18 cellular contexts compared by ENCODE assay signal in the genomic region with DNA sequence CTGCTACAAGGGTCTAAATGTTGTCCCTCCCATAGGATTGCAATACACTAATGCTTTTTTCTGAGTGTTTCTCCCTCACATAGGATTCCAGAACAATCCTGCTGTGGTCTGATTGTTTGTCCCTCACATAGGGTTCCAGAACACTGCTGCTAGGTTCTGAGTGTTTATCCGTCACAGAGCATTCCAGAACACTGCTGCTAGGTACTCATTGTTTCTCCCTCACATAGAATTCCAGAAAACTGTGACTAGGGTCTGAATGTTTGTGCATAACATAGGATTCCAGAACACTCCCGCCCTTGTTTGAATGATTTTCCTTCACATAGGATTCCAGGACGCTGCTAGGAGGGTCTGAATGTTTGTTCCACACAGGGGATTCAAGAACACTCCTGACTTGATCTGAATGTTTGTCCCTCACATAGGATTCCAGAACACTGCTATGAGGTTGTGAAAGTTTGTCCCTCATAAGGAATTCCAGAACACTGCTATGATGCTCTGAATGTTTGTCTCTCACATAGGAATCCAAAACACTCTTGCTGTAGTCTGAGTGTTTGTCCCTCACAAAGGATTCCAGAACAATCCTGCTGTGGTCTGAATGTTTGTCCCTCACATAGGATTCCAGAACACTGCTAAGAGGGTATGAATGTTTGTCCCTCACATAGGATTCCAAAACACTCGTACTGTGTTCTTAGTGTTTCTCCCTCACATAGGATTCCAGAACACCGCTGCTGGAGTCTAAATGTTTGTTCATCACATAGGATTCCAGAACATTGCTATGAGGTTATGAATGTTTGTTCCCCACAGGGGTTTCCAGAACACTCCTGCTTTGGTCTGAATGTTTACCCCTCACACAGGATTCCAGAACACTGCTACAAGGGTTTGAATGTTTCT.
A peak's percentile ranks its signal among the peaks of the same experiment; 100 is the strongest.
DNase-seq lines count a peak whose midpoint lies in the region; ATAC-seq and TF ChIP-seq lines count a peak whose summit lies in the region.
"Had no signal": no experiment of that assay in that cellular context is flagged by ENCODE, and none has a peak within 500 bp of the region (broad histone marks: within the 10 kb centered on the region; RNA-seq: fewer than 3 reads in every experiment).

No MANE protein-coding gene starts in this region.

- no peak overlapping the region for H3K4me3 Mint-ChIP-seq in GM23338
- no peak overlapping the region for H3K4me3 Mint-ChIP-seq in stimulated activated memory B cell treated with anti-CD40 and anti-IgM and Interleukin-4, amounts not matched to agents 10 μg/mL and 1 μg/mL and 100 μg/mL, for 72 hours
- H3K4me3 Mint-ChIP-seq: CD8-positive, alpha-beta memory T cell; HFFc6 had no signal

- H3K79me2 ChIP-seq in GM23338 (replicated peaks; ENCODE audit: insufficient read depth), result no peaks in the 10 kb centered on the region
- H3K79me2 ChIP-seq in PC-9 (ENCODE audit: low read depth), result no peaks in the 10 kb centered on the region

- H4K20me1 ChIP-seq in GM23338 (replicated peaks; ENCODE audit: insufficient read depth) (no peaks in the 10 kb centered on the region), PC-9 (ENCODE audit: insufficient read depth) (no peaks in the 10 kb centered on the region)

- H3K27ac Mint-ChIP-seq in GM23338, result no peak overlapping the region
- no peak overlapping the region for H3K27ac Mint-ChIP-seq in stimulated activated memory B cell treated with anti-CD40 and anti-IgM and Interleukin-4, amounts not matched to agents 10 μg/mL and 1 μg/mL and 100 μg/mL, for 72 hours
- H3K27ac Mint-ChIP-seq: CD8-positive, alpha-beta memory T cell; HFFc6 had no signal

- peaks cover 81% of the 10 kb centered on the region for H3K27me3 Mint-ChIP-seq in GM23338 (ENCODE audit: insufficient read depth, low read depth, poor library complexity)
- no peaks in the 10 kb centered on the region for H3K27me3 Mint-ChIP-seq in stimulated activated memory B cell treated with anti-CD40 and anti-IgM and Interleukin-4, amounts not matched to agents 10 μg/mL and 1 μg/mL and 100 μg/mL, for 72 hours

- CTCF ChIA-PET in PC-9 (lab: Charles Lee), result no interaction called here

- H3K36me3 ChIP-seq in GM23338 (ENCODE audit: insufficient read depth) (peaks cover 30% of the 10 kb centered on the region), PC-9 (ENCODE audit: low read depth) (no peaks in the 10 kb centered on the region), lower lobe of right lung (no peaks in the 10 kb centered on the region)
- H3K36me3 ChIP-seq: MG63, Peyer's patch had no signal

- POLR2A ChIA-PET in PC-9 (lab: Charles Lee; ENCODE audit: unreplicated experiment), result no interaction called here

- H3K27me3 ChIP-seq in GM23338 (ENCODE audit: insufficient read depth), result peaks cover 94% of the 10 kb centered on the region
- H3K27me3 ChIP-seq in PC-9 (ENCODE audit: insufficient read depth, low read depth), result peaks cover 55% of the 10 kb centered on the region
- H3K27me3 ChIP-seq in lower lobe of right lung (ENCODE audit: low read depth), result no peaks in the 10 kb centered on the region
- H3K27me3 ChIP-seq: Peyer's patch had no signal

- H3F3A ChIP-seq in GM23338 (replicated peaks; ENCODE audit: low read depth) (no peaks in the 10 kb centered on the region), PC-9 (ENCODE audit: insufficient read depth, low read depth) (no peaks in the 10 kb centered on the region)

- H3K9me2 ChIP-seq in GM23338 (ENCODE audit: insufficient read depth), result peaks cover 10% of the 10 kb centered on the region
- no peaks in the 10 kb centered on the region for H3K9me2 ChIP-seq in PC-9 (ENCODE audit: insufficient read depth)

- TF ChIP-seq CTCF in GM23338 (conservative IDR thresholded peaks at IDR 0.05; ENCODE audit: low read depth in 2 of 2) (no peak), PC-9 (conservative IDR thresholded peaks at IDR 0.05) (no peak), lower lobe of right lung (IDR thresholded peaks at IDR 0.05) (no peak)

- no peaks in the 10 kb centered on the region for H3K4me1 ChIP-seq in GM23338 (ENCODE audit: insufficient read depth)
- no peaks in the 10 kb centered on the region; the same call in 1 of the 2 replicates for H3K4me1 ChIP-seq in PC-9 (replicated peaks; ENCODE audit: insufficient read depth)
- H3K4me1 ChIP-seq in lower lobe of right lung, result no peaks in the 10 kb centered on the region
- H3K4me1 ChIP-seq: Peyer's patch had no signal

- ATAC-seq in GM23338 (no peak), lower lobe of right lung (peak; percentile 37 to 39), HG03460 (IDR thresholded peaks at IDR 0.05; ENCODE audit: unreplicated experiment) (no peak)
- peak; percentile 12 for ATAC-seq in stimulated activated memory B cell treated with anti-CD40 and anti-IgM and Interleukin-4, amounts not matched to agents 10 μg/mL and 1 μg/mL and 100 μg/mL, for 72 hours

- H3K4me2 ChIP-seq in GM23338 (no peak overlapping the region), PC-9 (peak overlapping the region; percentile 52; the same call in 1 of the 2 replicates)
- H3K4me2 ChIP-seq: KMS-11 had no signal

- intact Hi-C loops in PC-9 (cut with micrococcal nuclease; ENCODE audit: unreplicated experiment), result no loop called here
- intact Hi-C loops in lower lobe of right lung (cut with DNase I), result no loop called here

- no peaks in the 10 kb centered on the region for H3K4me1 Mint-ChIP-seq in GM23338
- no peaks in the 10 kb centered on the region for H3K4me1 Mint-ChIP-seq in stimulated activated memory B cell treated with anti-CD40 and anti-IgM and Interleukin-4, amounts not matched to agents 10 μg/mL and 1 μg/mL and 100 μg/mL, for 72 hours
- H3K4me1 Mint-ChIP-seq: CD8-positive, alpha-beta memory T cell had no signal

- DNase-seq in GM23338 (ENCODE audit: low spot score) (no peak), PC-9 (no peak), lower lobe of right lung (no peak), COR-L47 (lab: John Stamatoyannopoulos, UW) (no peak), NCI-H2107 treated with DMSO at 0.1 percent for 48 hours (lab: John Stamatoyannopoulos, UW; ENCODE audit: unreplicated experiment) (no peak)
- DNase-seq: CD8-positive, alpha-beta memory T cell; GF-D8; HFFc6; MG63; NCI-H1105; NCI-H1694 treated with DMSO at 0.1 percent for 48 hours; NCI-H2171; NCI-H774; Peyer's patch; SIG-M5 had no signal

- BruUV-seq in PC-9 (replicated peaks; lab: Mats Ljungman, UMichigan), result no TSS peak

- 0 out of 2 replicates have a peak overlapping the region, but pooled peaks have one; percentile 10 for H3K4me3 ChIP-seq in GM23338
- no peak overlapping the region; the same call in 1 of the 2 replicates for H3K4me3 ChIP-seq in PC-9
- no peak overlapping the region for H3K4me3 ChIP-seq in lower lobe of right lung
- H3K4me3 ChIP-seq: MG63, Peyer's patch had no signal

- H3K9me3 Mint-ChIP-seq in GM23338, result peaks cover 97% of the 10 kb centered on the region
- H3K9me3 Mint-ChIP-seq in stimulated activated memory B cell treated with anti-CD40 and anti-IgM and Interleukin-4, amounts not matched to agents 10 μg/mL and 1 μg/mL and 100 μg/mL, for 72 hours, result peaks cover 56% of the 10 kb centered on the region

- H3K9me3 ChIP-seq in PC-9 (ENCODE audit: insufficient read depth, low read depth) (no peaks in the 10 kb centered on the region), lower lobe of right lung (peaks cover 93% of the 10 kb centered on the region)

- H3K27ac ChIP-seq in GM23338 (ENCODE audit: low read depth), result no peak overlapping the region
- H3K27ac ChIP-seq in PC-9, result no peak overlapping the region
- H3K27ac ChIP-seq in lower lobe of right lung, result no peak overlapping the region
- H3K27ac ChIP-seq: KMS-11, Peyer's patch had no signal

- peaks cover 70% of the 10 kb centered on the region for H3K36me3 Mint-ChIP-seq in GM23338 (ENCODE audit: low read depth)
- peaks cover 86% of the 10 kb centered on the region for H3K36me3 Mint-ChIP-seq in stimulated activated memory B cell treated with anti-CD40 and anti-IgM and Interleukin-4, amounts not matched to agents 10 μg/mL and 1 μg/mL and 100 μg/mL, for 72 hours

- H2AFZ ChIP-seq in GM23338, result no peak overlapping the region
- H2AFZ ChIP-seq in PC-9, result no peak overlapping the region

TF ChIP-seq in GM23338, 12 proteins besides CTCF, POLR2A, EP300 and RAD21 (continues in another document):
- TF ChIP-seq ZNF331 (CRISPR knock-in tag; IDR thresholded peaks at IDR 0.05; ENCODE audit: low read depth) (no peak), STAT1 (IDR thresholded peaks at IDR 0.05; ENCODE audit: unreplicated experiment) (no peak), CREB1 (CRISPR knock-in tag; IDR thresholded peaks at IDR 0.05; ENCODE audit: low read depth) (no peak), JUNB (IDR thresholded peaks at IDR 0.05; ENCODE audit: unreplicated experiment) (no peak), EZH2phosphoT487 (IDR thresholded peaks at IDR 0.05; ENCODE audit: unreplicated experiment) (no peak), NANOG (IDR thresholded peaks at IDR 0.05; ENCODE audit: borderline replicate concordance) (no peak)
- TF ChIP-seq, protein P1, sequence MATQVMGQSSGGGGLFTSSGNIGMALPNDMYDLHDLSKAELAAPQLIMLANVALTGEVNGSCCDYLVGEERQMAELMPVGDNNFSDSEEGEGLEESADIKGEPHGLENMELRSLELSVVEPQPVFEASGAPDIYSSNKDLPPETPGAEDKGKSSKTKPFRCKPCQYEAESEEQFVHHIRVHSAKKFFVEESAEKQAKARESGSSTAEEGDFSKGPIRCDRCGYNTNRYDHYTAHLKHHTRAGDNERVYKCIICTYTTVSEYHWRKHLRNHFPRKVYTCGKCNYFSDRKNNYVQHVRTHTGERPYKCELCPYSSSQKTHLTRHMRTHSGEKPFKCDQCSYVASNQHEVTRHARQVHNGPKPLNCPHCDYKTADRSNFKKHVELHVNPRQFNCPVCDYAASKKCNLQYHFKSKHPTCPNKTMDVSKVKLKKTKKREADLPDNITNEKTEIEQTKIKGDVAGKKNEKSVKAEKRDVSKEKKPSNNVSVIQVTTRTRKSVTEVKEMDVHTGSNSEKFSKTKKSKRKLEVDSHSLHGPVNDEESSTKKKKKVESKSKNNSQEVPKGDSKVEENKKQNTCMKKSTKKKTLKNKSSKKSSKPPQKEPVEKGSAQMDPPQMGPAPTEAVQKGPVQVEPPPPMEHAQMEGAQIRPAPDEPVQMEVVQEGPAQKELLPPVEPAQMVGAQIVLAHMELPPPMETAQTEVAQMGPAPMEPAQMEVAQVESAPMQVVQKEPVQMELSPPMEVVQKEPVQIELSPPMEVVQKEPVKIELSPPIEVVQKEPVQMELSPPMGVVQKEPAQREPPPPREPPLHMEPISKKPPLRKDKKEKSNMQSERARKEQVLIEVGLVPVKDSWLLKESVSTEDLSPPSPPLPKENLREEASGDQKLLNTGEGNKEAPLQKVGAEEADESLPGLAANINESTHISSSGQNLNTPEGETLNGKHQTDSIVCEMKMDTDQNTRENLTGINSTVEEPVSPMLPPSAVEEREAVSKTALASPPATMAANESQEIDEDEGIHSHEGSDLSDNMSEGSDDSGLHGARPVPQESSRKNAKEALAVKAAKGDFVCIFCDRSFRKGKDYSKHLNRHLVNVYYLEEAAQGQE (IDR thresholded peaks at IDR 0.05; ENCODE audit: unreplicated experiment), result no peak

Comparison
In these comparisons a context has a peak if more than half of its experiments do, and no peak if none do; other contexts are left out.
1. ATAC-seq: peak in lower lobe of right lung (2 of 2) and stimulated activated memory B cell treated with anti-CD40 and anti-IgM and Interleukin-4, amounts not matched to agents 10 μg/mL and 1 μg/mL and 100 μg/mL, for 72 hours (single experiment); none in GM23338 (single experiment) and HG03460 (single experiment).